ENCODE assay signal across 1 cellular context in the genomic region with DNA sequence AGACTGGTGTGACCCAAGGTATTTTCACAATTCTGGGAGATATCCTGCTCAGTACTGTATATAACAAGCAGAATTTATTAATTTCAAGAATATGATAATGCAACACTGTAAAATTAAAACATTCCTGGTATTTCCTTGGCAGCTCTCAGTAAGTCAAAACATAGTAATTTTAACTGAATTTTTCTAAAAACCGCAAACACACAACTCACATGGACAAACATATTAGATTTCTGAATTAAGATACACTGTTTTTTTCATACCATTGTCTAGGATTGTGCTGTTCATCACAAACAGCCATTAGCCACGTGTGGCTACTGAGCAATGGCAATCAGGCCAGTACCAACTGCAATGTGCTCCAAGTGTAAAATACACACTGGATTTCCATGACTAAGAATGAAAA.
TF ChIP-seq lines count a peak whose summit lies in the region.

No MANE protein-coding gene starts in this region.

TF ChIP-seq in IMR-90, 13 proteins besides CTCF, POLR2A, EP300 and RAD21 (continued from another document):
- TF ChIP-seq MXI1 (IDR thresholded peaks at IDR 0.05; ENCODE audit: borderline replicate concordance, low read depth, low read length) (no peak), RFX5 (IDR thresholded peaks at IDR 0.05; ENCODE audit: low read depth, low read length) (no peak), MAFK (IDR thresholded peaks at IDR 0.05; ENCODE audit: low read depth, low read length) (no peak), CHD1 (IDR thresholded peaks at IDR 0.05; ENCODE audit: low read depth, low read length) (no peak), MAZ (IDR thresholded peaks at IDR 0.05; ENCODE audit: borderline replicate concordance, low read depth, low read length) (no peak), NFE2L2 (IDR thresholded peaks at IDR 0.05; ENCODE audit: low read depth, low read length) (no peak), RCOR1 (IDR thresholded peaks at IDR 0.05; ENCODE audit: insufficient replicate concordance, low read length) (no peak), BHLHE40 (IDR thresholded peaks at IDR 0.05; ENCODE audit: low read depth, low read length) (no peak)
- TF ChIP-seq, protein P1, sequence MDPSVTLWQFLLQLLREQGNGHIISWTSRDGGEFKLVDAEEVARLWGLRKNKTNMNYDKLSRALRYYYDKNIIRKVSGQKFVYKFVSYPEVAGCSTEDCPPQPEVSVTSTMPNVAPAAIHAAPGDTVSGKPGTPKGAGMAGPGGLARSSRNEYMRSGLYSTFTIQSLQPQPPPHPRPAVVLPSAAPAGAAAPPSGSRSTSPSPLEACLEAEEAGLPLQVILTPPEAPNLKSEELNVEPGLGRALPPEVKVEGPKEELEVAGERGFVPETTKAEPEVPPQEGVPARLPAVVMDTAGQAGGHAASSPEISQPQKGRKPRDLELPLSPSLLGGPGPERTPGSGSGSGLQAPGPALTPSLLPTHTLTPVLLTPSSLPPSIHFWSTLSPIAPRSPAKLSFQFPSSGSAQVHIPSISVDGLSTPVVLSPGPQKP (IDR thresholded peaks at IDR 0.05; ENCODE audit: borderline replicate concordance, low read depth, low read length) = no peak
- TF ChIP-seq, protein P2, sequence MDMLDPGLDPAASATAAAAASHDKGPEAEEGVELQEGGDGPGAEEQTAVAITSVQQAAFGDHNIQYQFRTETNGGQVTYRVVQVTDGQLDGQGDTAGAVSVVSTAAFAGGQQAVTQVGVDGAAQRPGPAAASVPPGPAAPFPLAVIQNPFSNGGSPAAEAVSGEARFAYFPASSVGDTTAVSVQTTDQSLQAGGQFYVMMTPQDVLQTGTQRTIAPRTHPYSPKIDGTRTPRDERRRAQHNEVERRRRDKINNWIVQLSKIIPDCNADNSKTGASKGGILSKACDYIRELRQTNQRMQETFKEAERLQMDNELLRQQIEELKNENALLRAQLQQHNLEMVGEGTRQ (IDR thresholded peaks at IDR 0.05; ENCODE audit: low read depth, low read length) = no peak
